Comparison of ENCODE assay signal across 9 cellular contexts in genomic region chr4:924107-925096, GRCh38. TPM values are rescaled to one million over a fixed set of nuclear protein-coding genes. Genes with fewer than 3 reads are reported as not detected.
A peak's percentile ranks its signal among the peaks of the same experiment; 100 is the strongest.
DNase-seq lines count a peak whose midpoint lies in the region; ATAC-seq and TF ChIP-seq lines count a peak whose summit lies in the region.
"Had no signal": no experiment of that assay in that cellular context is flagged by ENCODE, and none has a peak within 500 bp of the region (broad histone marks: within the 10 kb centered on the region; RNA-seq: fewer than 3 reads in every experiment).

No MANE protein-coding gene starts in this region.

- peaks cover 89% of the 10 kb centered on the region for H3K79me2 ChIP-seq in smooth muscle cell (ENCODE audit: low read depth)

- no peaks in the 10 kb centered on the region for H3K9me3 Mint-ChIP-seq in HFFc6
- no peaks in the 10 kb centered on the region for H3K9me3 Mint-ChIP-seq in activated CD4-positive, alpha-beta memory T cell treated with anti-CD3 and anti-CD28 coated beads for 36 hours

- H3K4me1 Mint-ChIP-seq in HFFc6 (ENCODE audit: low read depth), result peaks cover 26% of the 10 kb centered on the region
- H3K4me1 Mint-ChIP-seq in activated CD4-positive, alpha-beta memory T cell treated with anti-CD3 and anti-CD28 coated beads for 36 hours (ENCODE audit: low read depth), result peaks cover 64% of the 10 kb centered on the region

- peaks cover 11% of the 10 kb centered on the region; the same call in 1 of the 2 replicates for H3K36me3 Mint-ChIP-seq in HFFc6 (ENCODE audit: low read depth)
- peaks cover 9% of the 10 kb centered on the region for H3K36me3 Mint-ChIP-seq in activated CD4-positive, alpha-beta memory T cell treated with anti-CD3 and anti-CD28 coated beads for 36 hours

- H3K4me3 ChIP-seq in lower lobe of right lung (no peak overlapping the region), smooth muscle cell (no peak overlapping the region)

- H3K4me2 ChIP-seq in smooth muscle cell, result no peak overlapping the region

- POLR2A ChIA-PET in activated CD4-positive, alpha-beta memory T cell treated with anti-CD3 and anti-CD28 coated beads for 36 hours (lab: Charles Lee), result interaction anchor here (1.5 kb wide), 1 partner anchor 8 kb away, joined by 6 read pairs; the partner anchor contains the start of genes GAK and TMEM175

- intact Hi-C loops in activated CD4-positive, alpha-beta memory T cell treated with anti-CD3 and anti-CD28 coated beads for 36 hours (cut with micrococcal nuclease), result no loop called here
- intact Hi-C loops in lower lobe of right lung (cut with DNase I), result no loop called here

- H3K27ac ChIP-seq in lower lobe of right lung (no peak overlapping the region), smooth muscle cell (ENCODE audit: low read depth) (no peak overlapping the region)
- H3K27ac ChIP-seq: HL-60 had no signal

- ATAC-seq in lower lobe of right lung (peak; percentile 47 to 61), GM19328 (IDR thresholded peaks at IDR 0.05; ENCODE audit: unreplicated experiment) (no peak), HG02623 (IDR thresholded peaks at IDR 0.05; ENCODE audit: unreplicated experiment) (no peak), HG03565 (IDR thresholded peaks at IDR 0.05; ENCODE audit: unreplicated experiment) (no peak)

- H3K4me1 ChIP-seq in lower lobe of right lung (peaks cover 17% of the 10 kb centered on the region), smooth muscle cell (ENCODE audit: low read depth) (no peaks in the 10 kb centered on the region)

- H2AFZ ChIP-seq in smooth muscle cell (ENCODE audit: low read depth), result no peak overlapping the region

- CTCF ChIA-PET in activated CD4-positive, alpha-beta memory T cell treated with anti-CD3 and anti-CD28 coated beads for 36 hours (lab: Charles Lee), result no interaction called here

- no peaks in the 10 kb centered on the region for H3K27me3 Mint-ChIP-seq in HFFc6 (ENCODE audit: insufficient read depth)
- no peaks in the 10 kb centered on the region for H3K27me3 Mint-ChIP-seq in activated CD4-positive, alpha-beta memory T cell treated with anti-CD3 and anti-CD28 coated beads for 36 hours

- 81% methylated on average over 17 of the region's 18 CpGs for WGBS in smooth muscle cell (ENCODE audit: low lambda C conversion rate)

- H3K27ac Mint-ChIP-seq in HFFc6, result peak overlapping the region; percentile 38; the same call in 1 of the 2 replicates
- peak overlapping the region; percentile 72 for H3K27ac Mint-ChIP-seq in activated CD4-positive, alpha-beta memory T cell treated with anti-CD3 and anti-CD28 coated beads for 36 hours

- H3K36me3 ChIP-seq in lower lobe of right lung (peaks cover 8% of the 10 kb centered on the region), smooth muscle cell (ENCODE audit: low read depth) (no peaks in the 10 kb centered on the region)

- H3K27me3 ChIP-seq in lower lobe of right lung (ENCODE audit: low read depth), result no peaks in the 10 kb centered on the region
- H3K27me3 ChIP-seq in smooth muscle cell (ENCODE audit: low read depth), result no peaks in the 10 kb centered on the region

- H3K4me3 Mint-ChIP-seq in HFFc6, result no peak overlapping the region
- no peak overlapping the region for H3K4me3 Mint-ChIP-seq in activated CD4-positive, alpha-beta memory T cell treated with anti-CD3 and anti-CD28 coated beads for 36 hours

- TF ChIP-seq CTCF in HFFc6 (IDR thresholded peaks at IDR 0.05) (no peak), lower lobe of right lung (IDR thresholded peaks at IDR 0.05) (no peak), smooth muscle cell (IDR thresholded peaks at IDR 0.05; ENCODE audit: borderline replicate concordance, insufficient read depth, poor library complexity, severe bottlenecking) (no peak)

- H3K9ac ChIP-seq in smooth muscle cell (ENCODE audit: low read depth), result no peak overlapping the region

- H3K9me3 ChIP-seq in lower lobe of right lung, result no peaks in the 10 kb centered on the region
- H3K9me3 ChIP-seq in smooth muscle cell (replicated peaks; ENCODE audit: low read depth), result no peaks in the 10 kb centered on the region

- H4K20me1 ChIP-seq in smooth muscle cell (ENCODE audit: low read depth), result peaks cover 92% of the 10 kb centered on the region

- H3F3A ChIP-seq in smooth muscle cell (ENCODE audit: low read depth), result no peaks in the 10 kb centered on the region

- DNase-seq in ELR (ENCODE audit: low read depth), result peak; percentile 54
- no peak for DNase-seq in HFFc6
- DNase-seq in activated CD4-positive, alpha-beta memory T cell treated with anti-CD3 and anti-CD28 coated beads for 36 hours, result peak; percentile 60
- DNase-seq in lower lobe of right lung, result no peak
- no peak for DNase-seq in smooth muscle cell (lab: John Stamatoyannopoulos, UW; ENCODE audit: unreplicated experiment)

RNA-seq across cellular contexts. Expression of gene GAK, which starts 7.7 kb away (rescaled TPM):
- total RNA-seq in HFFc6 (2021; fragmentation: NEBNext Ultra II Directional; extraction: Animal tissue kit (Norgen Biotek cat#: 25700)), result 10 to 100 TPM; 65.8 to 72.9 (median 69.1) TPM
- 100 to 1,000 TPM in 1 of 2 experiments, 10 to 100 TPM in 1; 97.0 to 101 TPM for total RNA-seq in activated CD4-positive, alpha-beta memory T cell treated with anti-CD3 and anti-CD28 coated beads for 36 hours
- total RNA-seq in lower lobe of right lung (130 TPM), smooth muscle cell (57.3 and 85.4 TPM in 2 replicates)
- 56.2 and 75.4 TPM in 2 replicates for polyA plus RNA-seq in smooth muscle cell

RNA-seq across cellular contexts. Expression of gene TMEM175, which starts 7.9 kb away (rescaled TPM):
- 10 to 100 TPM; 27.8 to 41.8 (median 34.1) TPM for total RNA-seq in HFFc6 (2021; fragmentation: NEBNext Ultra II Directional; extraction: Animal tissue kit (Norgen Biotek cat#: 25700))
- total RNA-seq in activated CD4-positive, alpha-beta memory T cell treated with anti-CD3 and anti-CD28 coated beads for 36 hours, result 10 to 100 TPM; 13.8 to 15.8 TPM
- total RNA-seq in lower lobe of right lung (45.3 TPM), smooth muscle cell (20.6 and 30.4 TPM in 2 replicates)
- polyA plus RNA-seq in smooth muscle cell, result 27.6 and 35.2 TPM in 2 replicates

RNA-seq across cellular contexts. Expression of gene DGKQ, which starts 49.0 kb away (rescaled TPM):
- 10 to 100 TPM; 11.3 to 14.9 (median 13.1) TPM for total RNA-seq in HFFc6 (2021; fragmentation: NEBNext Ultra II Directional; extraction: Animal tissue kit (Norgen Biotek cat#: 25700))
- 10 to 100 TPM; 11.1 to 11.4 TPM for total RNA-seq in activated CD4-positive, alpha-beta memory T cell treated with anti-CD3 and anti-CD28 coated beads for 36 hours
- total RNA-seq in lower lobe of right lung, result 18.8 TPM
- 4.2 and 6.5 TPM in 2 replicates for total RNA-seq in smooth muscle cell
- polyA plus RNA-seq in smooth muscle cell, result 14.9 and 16.2 TPM in 2 replicates

Comparison
In these comparisons a context has a peak if more than half of its experiments do, and no peak if none do; other contexts are left out.
1. DNase-seq: peak in ELR (single experiment) and activated CD4-positive, alpha-beta memory T cell treated with anti-CD3 and anti-CD28 coated beads for 36 hours (single experiment); none in HFFc6 (single experiment), lower lobe of right lung (single experiment) and smooth muscle cell (single experiment).
2. ATAC-seq: peak in lower lobe of right lung (2 of 2); none in GM19328 (single experiment), HG02623 (single experiment) and HG03565 (single experiment).